In genomic region chr6:1958257-1958656, GRCh38 we compare ENCODE assay signal across 11 cellular contexts.
"Had no signal": no experiment of that assay in that cellular context is flagged by ENCODE, and none has a peak within 500 bp of the region (broad histone marks: within the 10 kb centered on the region; RNA-seq: fewer than 3 reads in every experiment).

No MANE protein-coding gene starts in this region.

- H3K9me3 ChIP-seq: esophagus squamous epithelium, pancreas, suprapubic skin, upper lobe of right lung had no signal

- H3K4me1 Mint-ChIP-seq: activated naive CD4-positive, alpha-beta T cell treated with anti-CD3 and anti-CD28 coated beads, Interleukin-2, amount 50 U/mL, for 24 hours had no signal

- H3K27me3 Mint-ChIP-seq: activated naive CD4-positive, alpha-beta T cell treated with anti-CD3 and anti-CD28 coated beads, Interleukin-2, amount 50 U/mL, for 24 hours had no signal

- DNase-seq: activated CD4-positive, CD25-positive, alpha-beta regulatory T cell; brain microvascular endothelial cell; esophagus squamous epithelium; foreskin fibroblast; pancreas; stimulated activated CD4-positive, alpha-beta T cell treated with anti-CD3 and anti-CD28 coated beads, Interleukin-4, amount 100 ng/mL, for 1 hour; stimulated activated CD8-positive, alpha-beta memory T cell treated with anti-CD3 and anti-CD28 coated beads, Interleukin-4, amount 100 ng/mL, for 48 hours; stimulated activated naive CD8-positive, alpha-beta T cell treated with anti-CD3 and anti-CD28 coated beads, Interleukin-15, Interleukin-2, amounts not matched to agents 100 U/mL and 50 U/mL, for 24 hours; upper lobe of right lung had no signal

- H3K27me3 ChIP-seq: brain microvascular endothelial cell, esophagus squamous epithelium, pancreas, suprapubic skin, upper lobe of right lung had no signal

- H3K4me3 ChIP-seq: esophagus squamous epithelium, pancreas, suprapubic skin, upper lobe of right lung had no signal

- H3K36me3 ChIP-seq: brain microvascular endothelial cell, esophagus squamous epithelium, pancreas, suprapubic skin, upper lobe of right lung had no signal

- H3K9me3 Mint-ChIP-seq: activated naive CD4-positive, alpha-beta T cell treated with anti-CD3 and anti-CD28 coated beads, Interleukin-2, amount 50 U/mL, for 24 hours had no signal

- H3K27ac ChIP-seq: brain microvascular endothelial cell, esophagus squamous epithelium, pancreas, suprapubic skin, upper lobe of right lung had no signal

- H3K4me1 ChIP-seq: esophagus squamous epithelium, suprapubic skin, upper lobe of right lung had no signal

- H3K4me3 Mint-ChIP-seq: activated naive CD4-positive, alpha-beta T cell treated with anti-CD3 and anti-CD28 coated beads, Interleukin-2, amount 50 U/mL, for 24 hours had no signal

- H3K27ac Mint-ChIP-seq: activated naive CD4-positive, alpha-beta T cell treated with anti-CD3 and anti-CD28 coated beads, Interleukin-2, amount 50 U/mL, for 24 hours had no signal
